21 cellular contexts compared by ENCODE assay signal in genomic region chrX:40165861-40166260, GRCh38.
"Had no signal": no experiment of that assay in that cellular context is flagged by ENCODE, and none has a peak within 500 bp of the region (broad histone marks: within the 10 kb centered on the region; RNA-seq: fewer than 3 reads in every experiment).

No MANE protein-coding gene starts in this region.

- H3K36me3 ChIP-seq: adrenal gland, ascending aorta, brain microvascular endothelial cell, thoracic aorta, vagina had no signal

- H3K27ac Mint-ChIP-seq: natural killer cell treated with Interleukin-12 subunit alpha and Interleukin-12 subunit beta and Interleukin-15 and Interleukin-18, amount 100 ng/mL, for 72 hours had no signal

- H3K27ac ChIP-seq: adrenal gland, ascending aorta, brain microvascular endothelial cell, foreskin keratinocyte, thoracic aorta, vagina had no signal

- H3K9me3 Mint-ChIP-seq: activated naive CD4-positive, alpha-beta T cell treated with anti-CD3 and anti-CD28 coated beads, Interleukin-2, amount 50 U/mL, for 24 hours; natural killer cell treated with Interleukin-12 subunit alpha and Interleukin-12 subunit beta and Interleukin-15 and Interleukin-18, amount 100 ng/mL, for 72 hours; type B pancreatic cell had no signal

- H3K9me3 ChIP-seq: adrenal gland, ascending aorta, thoracic aorta, vagina had no signal

- H3K4me1 ChIP-seq: ascending aorta, foreskin keratinocyte had no signal

- H3K4me3 ChIP-seq: adrenal gland, lung, thoracic aorta, vagina had no signal

- H3K27me3 ChIP-seq: ascending aorta, brain microvascular endothelial cell, foreskin keratinocyte, vagina had no signal

- ATAC-seq: activated CD4-positive, CD25-positive, alpha-beta regulatory T cell treated with anti-CD3 and anti-CD28 coated beads, Interleukin-2, amount 50 U/mL, for 24 hours; foreskin keratinocyte; natural killer cell treated with Interleukin-12 subunit alpha and Interleukin-12 subunit beta and Interleukin-15 and Interleukin-18, amount 100 ng/mL, for 72 hours; T-helper 17 cell had no signal

- H3K27me3 Mint-ChIP-seq: activated naive CD4-positive, alpha-beta T cell treated with anti-CD3 and anti-CD28 coated beads, Interleukin-2, amount 50 U/mL, for 24 hours; T-helper 17 cell had no signal

- DNase-seq: activated gamma-delta T cell treated with Interleukin-2 at 50 U/mL for 16 hours; activated T-cell treated with anti-CD3 and anti-CD28 coated beads, Interleukin-2, amount 50 U/mL, for 1 hour; brain microvascular endothelial cell; caudate nucleus; dermis blood vessel endothelial cell; effector CD8-positive, alpha-beta T cell; erythroblast; foreskin keratinocyte; small intestine; stimulated activated CD4-positive, alpha-beta T cell treated with anti-CD3 and anti-CD28 coated beads, Interleukin-4, amount 100 ng/mL, for 24 hours; stimulated activated naive CD4-positive, alpha-beta T cell treated with Interleukin-2 at 50 U/mL for 16 hours; T-helper 17 cell had no signal

- H3K4me3 Mint-ChIP-seq: natural killer cell treated with Interleukin-12 subunit alpha and Interleukin-12 subunit beta and Interleukin-15 and Interleukin-18, amount 100 ng/mL, for 72 hours had no signal

- H3K36me3 Mint-ChIP-seq: activated naive CD4-positive, alpha-beta T cell treated with anti-CD3 and anti-CD28 coated beads, Interleukin-2, amount 50 U/mL, for 24 hours; natural killer cell treated with Interleukin-12 subunit alpha and Interleukin-12 subunit beta and Interleukin-15 and Interleukin-18, amount 100 ng/mL, for 72 hours; type B pancreatic cell had no signal
